Comparison of ENCODE assay signal across 1 cellular context in the genomic region with DNA sequence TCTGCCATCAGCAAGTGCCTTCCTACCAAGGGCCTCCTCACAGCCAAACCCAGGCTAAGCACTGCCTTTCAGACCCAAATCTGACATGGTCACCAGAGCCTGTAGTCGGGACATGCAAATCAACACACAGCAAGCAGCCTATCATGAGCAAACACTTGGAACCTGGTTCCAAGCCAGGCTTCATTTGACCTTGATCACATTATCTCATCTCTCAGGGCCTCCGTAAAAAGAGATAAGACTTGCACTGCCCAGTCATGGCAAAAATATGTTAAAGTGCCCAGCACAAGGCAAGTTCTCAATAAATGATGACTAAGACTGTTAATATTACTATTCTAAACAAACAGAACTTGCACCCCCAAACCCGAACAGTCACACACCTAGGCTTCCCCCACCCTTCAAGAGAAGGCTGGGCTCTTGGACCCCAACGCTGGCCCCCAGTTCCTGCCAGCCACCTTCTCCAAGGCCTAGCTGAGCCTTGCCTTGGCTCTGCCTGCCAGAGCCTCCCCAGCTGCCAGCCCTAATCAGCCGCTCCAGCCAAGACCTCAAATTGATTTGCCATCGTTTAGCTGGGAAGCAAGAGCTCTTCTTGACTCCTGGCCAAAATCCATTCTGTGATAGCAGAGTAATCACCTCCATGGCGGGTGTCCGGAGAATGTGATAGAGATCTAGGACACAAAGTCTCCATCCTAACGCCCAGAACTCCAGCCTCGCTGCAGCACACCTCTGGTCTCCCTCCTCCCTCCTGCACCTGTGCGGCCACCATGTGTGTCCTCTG.
TF ChIP-seq lines count a peak whose summit lies in the region.

No MANE protein-coding gene starts in this region.

TF ChIP-seq in HEK293, 187 proteins besides CTCF, POLR2A, EP300 and RAD21 (continued from another document):
- TF ChIP-seq, protein P1, sequence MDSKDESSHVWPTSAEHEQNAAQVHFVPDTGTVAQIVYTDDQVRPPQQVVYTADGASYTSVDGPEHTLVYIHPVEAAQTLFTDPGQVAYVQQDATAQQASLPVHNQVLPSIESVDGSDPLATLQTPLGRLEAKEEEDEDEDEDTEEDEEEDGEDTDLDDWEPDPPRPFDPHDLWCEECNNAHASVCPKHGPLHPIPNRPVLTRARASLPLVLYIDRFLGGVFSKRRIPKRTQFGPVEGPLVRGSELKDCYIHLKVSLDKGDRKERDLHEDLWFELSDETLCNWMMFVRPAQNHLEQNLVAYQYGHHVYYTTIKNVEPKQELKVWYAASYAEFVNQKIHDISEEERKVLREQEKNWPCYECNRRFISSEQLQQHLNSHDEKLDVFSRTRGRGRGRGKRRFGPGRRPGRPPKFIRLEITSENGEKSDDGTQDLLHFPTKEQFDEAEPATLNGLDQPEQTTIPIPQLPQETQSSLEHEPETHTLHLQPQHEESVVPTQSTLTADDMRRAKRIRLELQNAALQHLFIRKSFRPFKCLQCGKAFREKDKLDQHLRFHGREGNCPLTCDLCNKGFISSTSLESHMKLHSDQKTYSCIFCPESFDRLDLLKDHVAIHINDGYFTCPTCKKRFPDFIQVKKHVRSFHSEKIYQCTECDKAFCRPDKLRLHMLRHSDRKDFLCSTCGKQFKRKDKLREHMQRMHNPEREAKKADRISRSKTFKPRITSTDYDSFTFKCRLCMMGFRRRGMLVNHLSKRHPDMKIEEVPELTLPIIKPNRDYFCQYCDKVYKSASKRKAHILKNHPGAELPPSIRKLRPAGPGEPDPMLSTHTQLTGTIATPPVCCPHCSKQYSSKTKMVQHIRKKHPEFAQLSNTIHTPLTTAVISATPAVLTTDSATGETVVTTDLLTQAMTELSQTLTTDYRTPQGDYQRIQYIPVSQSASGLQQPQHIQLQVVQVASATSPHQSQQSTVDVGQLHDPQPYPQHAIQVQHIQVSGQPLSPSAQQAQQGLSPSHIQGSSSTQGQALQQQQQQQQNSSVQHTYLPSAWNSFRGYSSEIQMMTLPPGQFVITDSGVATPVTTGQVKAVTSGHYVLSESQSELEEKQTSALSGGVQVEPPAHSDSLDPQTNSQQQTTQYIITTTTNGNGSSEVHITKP (tag by site-specific recombination; IDR thresholded peaks at IDR 0.05): 0 out of 2 replicates have a peak, but pooled peaks have one; percentile 20
- 0 out of 2 replicates have a peak, but pooled peaks have one; percentile 29 for TF ChIP-seq ZNF692 (tag by site-specific recombination; IDR thresholded peaks at IDR 0.05)
- peak; percentile 68 for TF ChIP-seq ZBTB17 (tag by site-specific recombination; IDR thresholded peaks at IDR 0.05)
- TF ChIP-seq ZNF274 (IDR thresholded peaks at IDR 0.05; ENCODE audit: low read length): no peak
- TF ChIP-seq ZNF274 (tag by site-specific recombination; IDR thresholded peaks at IDR 0.05; ENCODE audit: borderline replicate concordance): no peak
TF ChIP-seq in HEK293: peak in this region for 3.
